Comparison of ENCODE assay signal across 19 cellular contexts in the genomic region with DNA sequence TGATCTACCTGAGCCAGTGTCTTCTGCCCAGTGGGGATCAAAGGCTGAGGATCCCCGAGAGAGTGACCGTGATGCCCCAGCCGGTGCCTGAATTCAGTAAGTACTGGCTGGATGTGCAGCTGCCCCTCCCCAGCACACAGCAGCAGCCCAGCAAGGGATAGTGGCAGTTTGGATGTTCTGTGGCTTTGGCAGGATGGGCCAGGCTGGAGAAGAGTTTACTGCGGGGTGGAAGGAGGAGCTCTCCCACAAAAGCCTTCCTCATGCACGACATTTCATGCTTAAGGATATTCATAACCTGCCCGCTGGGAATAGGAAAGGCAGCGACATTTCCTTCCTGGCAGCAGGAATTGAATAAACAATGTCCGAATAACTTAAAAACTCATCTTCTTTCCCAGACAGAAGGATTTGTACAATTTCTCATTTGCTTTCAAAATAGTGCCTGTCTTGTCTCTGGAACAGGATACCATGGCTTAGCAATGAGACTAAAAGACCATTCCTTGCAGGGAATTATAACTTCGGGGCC.
DNase-seq lines count a peak whose midpoint lies in the region; ATAC-seq and TF ChIP-seq lines count a peak whose summit lies in the region.
"Had no signal": no experiment of that assay in that cellular context is flagged by ENCODE, and none has a peak within 500 bp of the region (broad histone marks: within the 10 kb centered on the region; RNA-seq: fewer than 3 reads in every experiment).

No MANE protein-coding gene starts in this region.

- H3K27ac ChIP-seq in heart right ventricle (peak overlapping the region in 3 of 10 donors; percentile 24 to 56 (median 24)), SK-N-MC (peak overlapping the region; percentile 82), neural cell (ENCODE audit: low read length) (no peak overlapping the region)

- H3K9me2 ChIP-seq in neural cell (ENCODE audit: insufficient read depth, low read length) = no peaks in the 10 kb centered on the region

- H3K36me3 Mint-ChIP-seq in Caco-2 (ENCODE audit: insufficient read depth, unreplicated experiment) = no peaks in the 10 kb centered on the region
- H3K36me3 Mint-ChIP-seq: IgD-negative memory B cell had no signal

- no TSS peak for BruUV-seq in Caco-2 (replicated peaks; lab: Mats Ljungman, UMichigan)

- H3K9ac ChIP-seq in SK-N-MC (ENCODE audit: insufficient read length) = no peak overlapping the region
- no peak overlapping the region for H3K9ac ChIP-seq in neural cell (ENCODE audit: low read length)

- H3K27me3 ChIP-seq in heart right ventricle (peaks cover 0 to 22% (median 0%) of the 10 kb centered on the region in 7 donors), neural cell (ENCODE audit: insufficient read depth, low read depth, low read length) (no peaks in the 10 kb centered on the region), Caco-2 (replicated peaks; ENCODE audit: control insufficient read depth, insufficient read depth, low read length) (no peaks in the 10 kb centered on the region; the same call in none of the 2 replicates)

- CTCF ChIA-PET in Caco-2 (lab: Charles Lee) = interaction anchor here (0.6 kb wide), 1 partner anchor 1343 kb away, joined by 3 read pairs; no protein-coding TSS in a partner anchor

- intact Hi-C loops in heart right ventricle (cut with DNase I) (no loop called here), left cardiac atrium (cut with DNase I) (no loop called here), Caco-2 (cut with micrococcal nuclease; ENCODE audit: unreplicated experiment) (no loop called here)

- no peak for TF ChIP-seq EP300 in neural cell (conservative IDR thresholded peaks at IDR 0.05; ENCODE audit: poor library complexity, severe bottlenecking)

- no peak overlapping the region for H3K4me3 ChIP-seq in heart right ventricle
- peak overlapping the region; percentile 44 for H3K4me3 ChIP-seq in SK-N-MC
- H3K4me3 ChIP-seq in neural cell (ENCODE audit: low read length) = no peak overlapping the region
- H3K4me3 ChIP-seq in Caco-2 (ENCODE audit: low read depth, low read length) = no peak overlapping the region
- H3K4me3 ChIP-seq: GM23338 had no signal

- H3K4me1 Mint-ChIP-seq in Caco-2 (ENCODE audit: low read depth, unreplicated experiment) = no peaks in the 10 kb centered on the region
- H3K4me1 Mint-ChIP-seq: IgD-negative memory B cell had no signal

- H2AFZ ChIP-seq in neural cell (ENCODE audit: low read depth, low read length) = no peak overlapping the region
- H2AFZ ChIP-seq: GM23338 had no signal

- no peaks in the 10 kb centered on the region for H4K20me1 ChIP-seq in neural cell (ENCODE audit: insufficient read depth)

- no peak overlapping the region for H3K27ac Mint-ChIP-seq in Caco-2 (ENCODE audit: unreplicated experiment)
- H3K27ac Mint-ChIP-seq: CD4-positive, alpha-beta T cell; GM23338; HFFc6; IgD-negative memory B cell had no signal

- H3K79me2 ChIP-seq in neural cell (replicated peaks; ENCODE audit: insufficient read depth, low read length) = no peaks in the 10 kb centered on the region

- no peak overlapping the region for H3K4me2 ChIP-seq in neural cell (ENCODE audit: low read length)
- H3K4me2 ChIP-seq: GM23338 had no signal

- WGBS in heart right ventricle, 2 donors = 44 to 55% methylated on average over 9 of the region's 9 CpGs

- H3K4me1 ChIP-seq in heart right ventricle (peaks cover 0 to 18% (median 7%) of the 10 kb centered on the region in 9 donors), Caco-2 (no peaks in the 10 kb centered on the region)
- H3K4me1 ChIP-seq: BE2C had no signal

- peak in 5 of 8 donors; percentile 18 to 57 (median 40) for ATAC-seq in heart right ventricle
- ATAC-seq in left cardiac atrium = no peak
- ATAC-seq in HG02970 (IDR thresholded peaks at IDR 0.05; ENCODE audit: low FRiP score, unreplicated experiment) = no peak
- ATAC-seq: GM23338, HCT116 had no signal

- TF ChIP-seq RAD21 in neural cell (conservative IDR thresholded peaks at IDR 0.05) = no peak

- no peak for TF ChIP-seq CTCF in heart right ventricle (IDR thresholded peaks at IDR 0.05)
- no peak for TF ChIP-seq CTCF in neural cell (IDR thresholded peaks at IDR 0.05; ENCODE audit: poor library complexity, severe bottlenecking)
- no peak for TF ChIP-seq CTCF in Caco-2 (IDR thresholded peaks at IDR 0.05; ENCODE audit: insufficient read depth in 1 of 2, low read depth in 1 of 2, low read length in 1 of 2, severe bottlenecking in 1 of 2, unreplicated experiment in 1 of 2)

- DNase-seq in heart right ventricle (no peak), left cardiac atrium (no peak), SK-N-MC (ENCODE audit: low read depth, low spot score) (peak; percentile 71), Caco-2 (no peak), occipital lobe (lab: John Stamatoyannopoulos, UW) (no peak)
- DNase-seq: ACHN; BE2C; C1 segment of cervical spinal cord; CD4-positive, alpha-beta T cell; DMS153; DMS79; GDM1; H7; HFFc6 had no signal

- no peaks in the 10 kb centered on the region for H3K36me3 ChIP-seq in heart right ventricle
- no peaks in the 10 kb centered on the region for H3K36me3 ChIP-seq in SK-N-MC (ENCODE audit: insufficient read depth, low read length)
- no peaks in the 10 kb centered on the region for H3K36me3 ChIP-seq in neural cell (ENCODE audit: insufficient read depth, low read length)
- no peaks in the 10 kb centered on the region for H3K36me3 ChIP-seq in Caco-2 (ENCODE audit: control insufficient read depth, insufficient read depth, low read length)
- H3K36me3 ChIP-seq: BE2C had no signal

- no peaks in the 10 kb centered on the region for H3F3A ChIP-seq in neural cell (ENCODE audit: insufficient read depth, low read length, poor library complexity, severe bottlenecking)

- H3K9me3 Mint-ChIP-seq in Caco-2 (ENCODE audit: unreplicated experiment) = no peaks in the 10 kb centered on the region
- H3K9me3 Mint-ChIP-seq: CD4-positive, alpha-beta T cell; GM23338; HFFc6 had no signal

- H3K9me3 ChIP-seq in heart right ventricle = no peaks in the 10 kb centered on the region
- no peaks in the 10 kb centered on the region for H3K9me3 ChIP-seq in SK-N-MC (ENCODE audit: low read depth, low read length)
- H3K9me3 ChIP-seq in neural cell (ENCODE audit: low read length) = no peaks in the 10 kb centered on the region
- no peaks in the 10 kb centered on the region for H3K9me3 ChIP-seq in Caco-2
- H3K9me3 ChIP-seq: BE2C had no signal

- H3K27me3 Mint-ChIP-seq in Caco-2 (ENCODE audit: insufficient read depth, unreplicated experiment) = peaks cover 6% of the 10 kb centered on the region

- POLR2A ChIA-PET in Caco-2 (lab: Charles Lee) = no interaction called here

- no peak overlapping the region for H3K4me3 Mint-ChIP-seq in Caco-2 (ENCODE audit: unreplicated experiment)
- H3K4me3 Mint-ChIP-seq: CD4-positive, alpha-beta T cell; GM23338; HFFc6; IgD-negative memory B cell had no signal

TF ChIP-seq in neural cell, 6 proteins besides CTCF, POLR2A, EP300 and RAD21:
- TF ChIP-seq POLR2AphosphoS5 (IDR thresholded peaks at IDR 0.05) = no peak
- TF ChIP-seq, protein P1, sequence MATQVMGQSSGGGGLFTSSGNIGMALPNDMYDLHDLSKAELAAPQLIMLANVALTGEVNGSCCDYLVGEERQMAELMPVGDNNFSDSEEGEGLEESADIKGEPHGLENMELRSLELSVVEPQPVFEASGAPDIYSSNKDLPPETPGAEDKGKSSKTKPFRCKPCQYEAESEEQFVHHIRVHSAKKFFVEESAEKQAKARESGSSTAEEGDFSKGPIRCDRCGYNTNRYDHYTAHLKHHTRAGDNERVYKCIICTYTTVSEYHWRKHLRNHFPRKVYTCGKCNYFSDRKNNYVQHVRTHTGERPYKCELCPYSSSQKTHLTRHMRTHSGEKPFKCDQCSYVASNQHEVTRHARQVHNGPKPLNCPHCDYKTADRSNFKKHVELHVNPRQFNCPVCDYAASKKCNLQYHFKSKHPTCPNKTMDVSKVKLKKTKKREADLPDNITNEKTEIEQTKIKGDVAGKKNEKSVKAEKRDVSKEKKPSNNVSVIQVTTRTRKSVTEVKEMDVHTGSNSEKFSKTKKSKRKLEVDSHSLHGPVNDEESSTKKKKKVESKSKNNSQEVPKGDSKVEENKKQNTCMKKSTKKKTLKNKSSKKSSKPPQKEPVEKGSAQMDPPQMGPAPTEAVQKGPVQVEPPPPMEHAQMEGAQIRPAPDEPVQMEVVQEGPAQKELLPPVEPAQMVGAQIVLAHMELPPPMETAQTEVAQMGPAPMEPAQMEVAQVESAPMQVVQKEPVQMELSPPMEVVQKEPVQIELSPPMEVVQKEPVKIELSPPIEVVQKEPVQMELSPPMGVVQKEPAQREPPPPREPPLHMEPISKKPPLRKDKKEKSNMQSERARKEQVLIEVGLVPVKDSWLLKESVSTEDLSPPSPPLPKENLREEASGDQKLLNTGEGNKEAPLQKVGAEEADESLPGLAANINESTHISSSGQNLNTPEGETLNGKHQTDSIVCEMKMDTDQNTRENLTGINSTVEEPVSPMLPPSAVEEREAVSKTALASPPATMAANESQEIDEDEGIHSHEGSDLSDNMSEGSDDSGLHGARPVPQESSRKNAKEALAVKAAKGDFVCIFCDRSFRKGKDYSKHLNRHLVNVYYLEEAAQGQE (IDR thresholded peaks at IDR 0.05; ENCODE audit: borderline replicate concordance) = peak; percentile 65

Comparison
In these comparisons a context has a peak if more than half of its experiments do, and no peak if none do; other contexts are left out.
1. ATAC-seq: peak in heart right ventricle (5 of 8); none in left cardiac atrium (0 of 2) and HG02970 (single experiment).